ENCODE assay signal across 35 cellular contexts in genomic region chr6:108434222-108434621, GRCh38.
"Had no signal": no experiment of that assay in that cellular context is flagged by ENCODE, and none has a peak within 500 bp of the region (broad histone marks: within the 10 kb centered on the region; RNA-seq: fewer than 3 reads in every experiment).

No MANE protein-coding gene starts in this region.

- H3K36me3 Mint-ChIP-seq: activated naive CD4-positive, alpha-beta T cell treated with anti-CD3 and anti-CD28 coated beads, Interleukin-2, amount 10 ng/mL, durations not matched to agents 7 days and 5 days; stimulated activated effector memory CD8-positive, alpha-beta T cell treated with anti-CD3 and anti-CD28 coated beads, Interleukin-12 subunit alpha, Interleukin-12 subunit beta, amount 100 ng/mL, for 72 hours; type B pancreatic cell had no signal

- H3K27me3 Mint-ChIP-seq: activated naive CD8-positive, alpha-beta T cell treated with anti-CD3 and anti-CD28 coated beads, Interleukin-2, amount 10 ng/mL, durations not matched to agents 7 days and 5 days; effector memory CD8-positive, alpha-beta T cell; memory B cell; type B pancreatic cell had no signal

- H3K4me3 ChIP-seq: pancreas, prostate gland, skin epidermis, uterus had no signal

- H3K27ac Mint-ChIP-seq: activated CD4-positive, alpha-beta memory T cell treated with anti-CD3 and anti-CD28 coated beads for 36 hours; activated CD4-positive, alpha-beta T cell treated with anti-CD3 and anti-CD28 coated beads, Interleukin-2, amount 10 ng/mL, durations not matched to agents 24 days and 14 days; activated naive CD4-positive, alpha-beta T cell treated with anti-CD3 and anti-CD28 coated beads, Interleukin-2, amount 10 ng/mL, durations not matched to agents 7 days and 5 days; activated naive CD8-positive, alpha-beta T cell treated with anti-CD3 and anti-CD28 coated beads, Interleukin-2, amount 10 ng/mL, durations not matched to agents 7 days and 5 days; effector memory CD8-positive, alpha-beta T cell; immature natural killer cell; memory B cell; naive thymus-derived CD4-positive, alpha-beta T cell; stimulated activated effector memory CD8-positive, alpha-beta T cell treated with anti-CD3 and anti-CD28 coated beads, Interleukin-12 subunit alpha, Interleukin-12 subunit beta, amount 100 ng/mL, for 72 hours; stimulated activated naive CD8-positive, alpha-beta T cell treated with anti-CD3 and anti-CD28 coated beads, Interleukin-15, amount 100 ng/mL, for 72 hours; type B pancreatic cell had no signal

- ATAC-seq: effector memory CD8-positive, alpha-beta T cell; left colon; naive thymus-derived CD4-positive, alpha-beta T cell; pancreas; sciatic nerve; stimulated activated effector memory CD8-positive, alpha-beta T cell treated with anti-CD3 and anti-CD28 coated beads, Interleukin-12 subunit alpha, Interleukin-12 subunit beta, amount 100 ng/mL, for 72 hours; stimulated activated naive CD8-positive, alpha-beta T cell treated with anti-CD3 and anti-CD28 coated beads, Interleukin-15, amount 100 ng/mL, for 72 hours had no signal

- H3K4me1 ChIP-seq: prostate gland, uterus had no signal

- H3K9me3 ChIP-seq: pancreas, prostate gland, uterus had no signal

- DNase-seq: activated CD4-positive, alpha-beta memory T cell treated with anti-CD3 and anti-CD28 coated beads for 36 hours; activated CD4-positive, alpha-beta T cell treated with anti-CD3 and anti-CD28 coated beads, Interleukin-2, amount 10 ng/mL, durations not matched to agents 24 days and 14 days; activated CD4-positive, CD25-positive, alpha-beta regulatory T cell treated with anti-CD3 and anti-CD28 coated beads, Interleukin-2, amount 50 U/mL, for 72 hours; activated CD8-positive, alpha-beta memory T cell treated with anti-CD3 and anti-CD28 coated beads, Interleukin-2, amount 50 U/mL, for 4 hours; activated gamma-delta T cell; activated naive CD4-positive, alpha-beta T cell treated with anti-CD3 and anti-CD28 coated beads, Interleukin-2, amount 10 ng/mL, durations not matched to agents 7 days and 5 days; activated naive CD8-positive, alpha-beta T cell treated with anti-CD3 and anti-CD28 coated beads, Interleukin-2, amount 10 ng/mL, durations not matched to agents 7 days and 5 days; activated T-cell treated with anti-CD3 and anti-CD28 coated beads, Interleukin-2, amount 50 U/mL, for 1 hour; amniotic stem cell; brain microvascular endothelial cell; cortex of kidney; effector memory CD8-positive, alpha-beta T cell; foreskin fibroblast; head of caudate nucleus; hypothalamus; immature natural killer cell; kidney; left colon; midbrain; naive thymus-derived CD4-positive, alpha-beta T cell; nucleus accumbens; pancreas; retina; stimulated activated CD4-positive, alpha-beta T cell treated with anti-CD3 and anti-CD28 coated beads, Interleukin-12 subunit alpha, Interleukin-12 subunit beta, amount 100 ng/mL, for 4 hours; stimulated activated CD4-positive, alpha-beta T cell treated with anti-CD3 and anti-CD28 coated beads, Interleukin-4, amount 100 ng/mL, for 1 hour; stimulated activated naive CD8-positive, alpha-beta T cell treated with anti-CD3 and anti-CD28 coated beads, Interleukin-15, amount 100 ng/mL, for 72 hours; substantia nigra; uterus had no signal

- H3K9me3 Mint-ChIP-seq: activated naive CD4-positive, alpha-beta T cell treated with anti-CD3 and anti-CD28 coated beads, Interleukin-2, amount 10 ng/mL, durations not matched to agents 7 days and 5 days; effector memory CD8-positive, alpha-beta T cell; immature natural killer cell; memory B cell; neural crest cell; stimulated activated effector memory CD8-positive, alpha-beta T cell treated with anti-CD3 and anti-CD28 coated beads, Interleukin-12 subunit alpha, Interleukin-12 subunit beta, amount 100 ng/mL, for 72 hours; stimulated activated naive CD8-positive, alpha-beta T cell treated with anti-CD3 and anti-CD28 coated beads, Interleukin-15, amount 100 ng/mL, for 72 hours; type B pancreatic cell had no signal

- H3K4me1 Mint-ChIP-seq: activated CD4-positive, alpha-beta T cell treated with anti-CD3 and anti-CD28 coated beads, Interleukin-2, amount 10 ng/mL, durations not matched to agents 24 days and 14 days; memory B cell; neural crest cell; stimulated activated effector memory CD8-positive, alpha-beta T cell treated with anti-CD3 and anti-CD28 coated beads, Interleukin-12 subunit alpha, Interleukin-12 subunit beta, amount 100 ng/mL, for 72 hours; stimulated activated naive CD8-positive, alpha-beta T cell treated with anti-CD3 and anti-CD28 coated beads, Interleukin-15, amount 100 ng/mL, for 72 hours had no signal

- H3K4me3 Mint-ChIP-seq: activated CD4-positive, alpha-beta memory T cell treated with anti-CD3 and anti-CD28 coated beads for 36 hours; activated CD4-positive, alpha-beta T cell treated with anti-CD3 and anti-CD28 coated beads, Interleukin-2, amount 10 ng/mL, durations not matched to agents 24 days and 14 days; activated naive CD4-positive, alpha-beta T cell treated with anti-CD3 and anti-CD28 coated beads, Interleukin-2, amount 10 ng/mL, durations not matched to agents 7 days and 5 days; activated naive CD8-positive, alpha-beta T cell treated with anti-CD3 and anti-CD28 coated beads, Interleukin-2, amount 10 ng/mL, durations not matched to agents 7 days and 5 days; effector memory CD8-positive, alpha-beta T cell; immature natural killer cell; memory B cell; naive thymus-derived CD4-positive, alpha-beta T cell; neural crest cell; stimulated activated effector memory CD8-positive, alpha-beta T cell treated with anti-CD3 and anti-CD28 coated beads, Interleukin-12 subunit alpha, Interleukin-12 subunit beta, amount 100 ng/mL, for 72 hours; stimulated activated naive CD8-positive, alpha-beta T cell treated with anti-CD3 and anti-CD28 coated beads, Interleukin-15, amount 100 ng/mL, for 72 hours; type B pancreatic cell had no signal

- H3K27me3 ChIP-seq: brain microvascular endothelial cell, pancreas, uterus had no signal

- H3K27ac ChIP-seq: brain microvascular endothelial cell, pancreas, prostate gland, skin epidermis, uterus had no signal

- H3K36me3 ChIP-seq: brain microvascular endothelial cell, pancreas, prostate gland, uterus had no signal
